20 cellular contexts compared by ENCODE assay signal in the genomic region with DNA sequence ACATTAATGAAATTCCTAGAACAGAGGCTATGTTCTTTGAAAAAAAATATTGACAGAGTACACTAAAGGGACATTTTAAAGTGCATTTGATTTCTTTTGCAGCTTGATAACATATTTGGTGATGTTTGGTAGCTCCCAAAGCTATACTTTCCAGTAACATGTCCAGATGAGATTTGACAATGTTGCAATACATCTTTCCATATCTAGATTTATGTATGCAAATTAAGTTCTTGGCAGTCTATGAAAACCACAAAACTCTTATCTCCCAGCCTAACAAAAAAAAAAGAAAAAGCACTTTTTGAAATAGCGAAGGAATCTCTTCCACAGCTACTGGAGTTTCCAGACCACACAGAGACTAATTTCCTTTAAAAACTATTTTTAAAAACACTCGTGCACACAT.
DNase-seq lines count a peak whose midpoint lies in the region; ATAC-seq, FAIRE-seq and TF ChIP-seq lines count a peak whose summit lies in the region.
"Had no signal": no experiment of that assay in that cellular context is flagged by ENCODE, and none has a peak within 500 bp of the region (broad histone marks: within the 10 kb centered on the region; RNA-seq: fewer than 3 reads in every experiment).

No MANE protein-coding gene starts in this region.

- H3K4me2 ChIP-seq in K562 (ENCODE audit: insufficient read depth, low read length) = no peak overlapping the region; the same call in 1 of the 2 replicates
- H3K4me2 ChIP-seq: GM23338 had no signal

- H3K79me2 ChIP-seq in K562 (ENCODE audit: control insufficient read depth, insufficient read depth, low read length) = no peaks in the 10 kb centered on the region

- H3K9me3 Mint-ChIP-seq in glutamatergic neuron (ENCODE audit: unreplicated experiment) = peaks cover 6% of the 10 kb centered on the region
- peaks cover 0 to 3% (median 0%) of the 10 kb centered on the region in 9 donors for H3K9me3 Mint-ChIP-seq in naive thymus-derived CD8-positive, alpha-beta T cell
- H3K9me3 Mint-ChIP-seq: GM23338 had no signal

- no peaks in the 10 kb centered on the region for H3K36me3 ChIP-seq in K562 (ENCODE audit: control insufficient read depth, insufficient read depth, low read length)
- H3K36me3 ChIP-seq: Peyer's patch had no signal

- intact Hi-C loops in Right ventricle myocardium superior (cut with DNase I) = no loop called here
- intact Hi-C loops in left cardiac atrium (cut with DNase I) = no loop called here
- intact Hi-C loops in K562 (cut with micrococcal nuclease) = no loop called here
- intact Hi-C loops in posterior cingulate gyrus (cut with DNase I) = loop anchor here (5.0 to 10.0 kb wide), 2 partner anchors 49 to 83 kb away; no protein-coding TSS in a partner anchor

- ATAC-seq in Right ventricle myocardium superior (ENCODE audit: poor library complexity) (peak; percentile 22), left cardiac atrium (no peak), K562 (no peak), GM21515 (IDR thresholded peaks at IDR 0.05; ENCODE audit: unreplicated experiment) (no peak)
- no peak for ATAC-seq in naive thymus-derived CD8-positive, alpha-beta T cell
- ATAC-seq: GM23338 had no signal

- H3K4me1 Mint-ChIP-seq in glutamatergic neuron (ENCODE audit: low read depth, unreplicated experiment) = peaks cover 50% of the 10 kb centered on the region
- no peaks in the 10 kb centered on the region for H3K4me1 Mint-ChIP-seq in naive thymus-derived CD8-positive, alpha-beta T cell

- H3K4me1 ChIP-seq in K562 (replicated peaks in 1 of 2; ENCODE audit: control insufficient read depth in 2 of 2, insufficient read depth in 2 of 2, low read length in 2 of 2) = peaks cover 0 to 20% of the 10 kb centered on the region in 2 experiments; a peak in 3 of 5 replicates
- H3K4me1 ChIP-seq: Caco-2, Peyer's patch had no signal

- POLR2A ChIA-PET in K562 (lab: Yijun Ruan, JAX) = interaction anchor here (2.6 kb wide), 1 partner anchor 12 kb away, joined by 16 read pairs; no protein-coding TSS in a partner anchor
- POLR2A ChIA-PET in naive thymus-derived CD8-positive, alpha-beta T cell (lab: Charles Lee) = no interaction called here

- peak overlapping the region; percentile 71 for H3K27ac Mint-ChIP-seq in glutamatergic neuron (ENCODE audit: unreplicated experiment)
- no peak overlapping the region for H3K27ac Mint-ChIP-seq in naive thymus-derived CD8-positive, alpha-beta T cell
- H3K27ac Mint-ChIP-seq: GM23338 had no signal

- CTCF ChIA-PET in K562 (lab: Yijun Ruan, JAX; ENCODE audit: low intra/inter-chr PET ratio) = no interaction called here

- TF ChIP-seq POLR2A in K562 (conservative IDR thresholded peaks at IDR 0.05) = no peak

- TF ChIP-seq CTCF in K562 (IDR thresholded peaks at IDR 0.05 in 2 of 3, conservative IDR thresholded peaks at IDR 0.05 in 1 of 3; ENCODE audit: insufficient read depth in 2 of 3, low read depth in 1 of 3, low read length in 3 of 3) = no peak
- TF ChIP-seq CTCF in glutamatergic neuron (IDR thresholded peaks at IDR 0.05; ENCODE audit: partially characterized antibody, unreplicated experiment) = no peak

- 0% methylated on average over 2 of the region's 2 CpGs for WGBS in K562 (ENCODE audit: insufficient coverage, low coverage, missing lambda C conversion rate)

- H3K27me3 Mint-ChIP-seq in glutamatergic neuron (ENCODE audit: unreplicated experiment) = peaks cover 6% of the 10 kb centered on the region
- peaks cover 0 to 4% (median 0%) of the 10 kb centered on the region in 5 donors for H3K27me3 Mint-ChIP-seq in naive thymus-derived CD8-positive, alpha-beta T cell

- H3K9me1 ChIP-seq in K562 (ENCODE audit: control insufficient read depth, insufficient read depth, low read length) = no peaks in the 10 kb centered on the region

- H2AFZ ChIP-seq in K562 (ENCODE audit: low read depth, low read length) = no peak overlapping the region
- H2AFZ ChIP-seq: GM23338 had no signal

- DNase-seq in Right ventricle myocardium superior (no peak), left cardiac atrium (no peak), K562 (ENCODE audit: extremely low read depth in 1 of 4, low spot score in 3 of 4) (peak in 1 of 4 experiments; percentile 25), glutamatergic neuron (no peak), foreskin melanocyte (no peak), posterior cingulate gyrus (no peak)
- no peak for DNase-seq in naive thymus-derived CD8-positive, alpha-beta T cell
- DNase-seq: AML-193, Caco-2, DND-41, GDM1, MM.1S, NCI-H1930, NCI-H2171 treated with DMSO at 0.1 percent for 48 hours, NCI-H510A, Peyer's patch, SHP77 treated with DMSO at 0.1 percent for 48 hours had no signal

- no peak overlapping the region for H3K27ac ChIP-seq in K562 (ENCODE audit: extremely low read depth, low read depth, low read length)
- H3K27ac ChIP-seq: Peyer's patch had no signal

- no peak overlapping the region for H3K4me3 Mint-ChIP-seq in glutamatergic neuron (ENCODE audit: unreplicated experiment)
- no peak overlapping the region for H3K4me3 Mint-ChIP-seq in naive thymus-derived CD8-positive, alpha-beta T cell
- H3K4me3 Mint-ChIP-seq: GM23338 had no signal

- TF ChIP-seq EP300 in K562 (IDR thresholded peaks at IDR 0.05; ENCODE audit: low read length) = peak; percentile 53

- no peak overlapping the region for H3K4me3 ChIP-seq in K562
- H3K4me3 ChIP-seq: GM23338, Peyer's patch had no signal

- H4K20me1 ChIP-seq in K562 (replicated peaks; ENCODE audit: control insufficient read depth, insufficient read depth, low read length) = no peaks in the 10 kb centered on the region

- in situ Hi-C loops in K562 (cut with MboI) = no loop called here

- TF ChIP-seq RAD21 in K562 (CRISPR knock-in tag; conservative IDR thresholded peaks at IDR 0.05 in 1 of 2, IDR thresholded peaks at IDR 0.05 in 1 of 2) = no peak

- H3K9ac ChIP-seq in K562 (ENCODE audit: insufficient read depth in 1 of 2, low read depth in 2 of 2, low read length in 2 of 2) = no peak overlapping the region

- H3K27me3 ChIP-seq in K562 (ENCODE audit: control insufficient read depth in 2 of 2, insufficient read depth in 2 of 2, low read length in 2 of 2) = no peaks in the 10 kb centered on the region
- H3K27me3 ChIP-seq: Peyer's patch had no signal

- BruUV-seq in K562 (replicated peaks; lab: Mats Ljungman, UMichigan) = no TSS peak

- no peaks in the 10 kb centered on the region for H3K9me3 ChIP-seq in K562 (replicated peaks; ENCODE audit: control insufficient read depth, insufficient read depth, low read depth, low read length)
- H3K9me3 ChIP-seq: Caco-2, Peyer's patch had no signal

- FAIRE-seq in K562 (lab: Jason Lieb, UNC) = no peak
- FAIRE-seq: GM12892 had no signal

- H3K36me3 Mint-ChIP-seq in glutamatergic neuron (ENCODE audit: unreplicated experiment) = no peaks in the 10 kb centered on the region
- H3K36me3 Mint-ChIP-seq in naive thymus-derived CD8-positive, alpha-beta T cell = no peaks in the 10 kb centered on the region

TF ChIP-seq in K562, 482 proteins besides CTCF, POLR2A, EP300 and RAD21 (continues in another document):
- TF ChIP-seq MLLT1 (IDR thresholded peaks at IDR 0.05) (peak in 1 of 2 experiments; percentile 60; a peak in 2 of 4 replicates), TBL1XR1 (IDR thresholded peaks at IDR 0.05; ENCODE audit: low read length in 2 of 2) (0 out of 4 replicates have a peak, but pooled peaks of 1 of the 2 experiments have one; percentile 54), ARID1B (IDR thresholded peaks at IDR 0.05) (peak; percentile 66), ZBTB17 (CRISPR knock-in tag; IDR thresholded peaks at IDR 0.05) (no peak), ZNF589 (CRISPR knock-in tag; IDR thresholded peaks at IDR 0.05; ENCODE audit: low read depth) (no peak), TAF9B (IDR thresholded peaks at IDR 0.05; ENCODE audit: partially characterized antibody) (no peak), NELFE (IDR thresholded peaks at IDR 0.05; ENCODE audit: insufficient read depth, insufficient read length) (no peak), ZNF41 (CRISPR knock-in tag; conservative IDR thresholded peaks at IDR 0.05) (no peak), GABPB2 (CRISPR knock-in tag; conservative IDR thresholded peaks at IDR 0.05) (no peak), ZNF384 (IDR thresholded peaks at IDR 0.05; ENCODE audit: low read depth, low read length) (peak; percentile 95), DLX4 (CRISPR knock-in tag; IDR thresholded peaks at IDR 0.05) (no peak)
- TF ChIP-seq, protein P1, sequence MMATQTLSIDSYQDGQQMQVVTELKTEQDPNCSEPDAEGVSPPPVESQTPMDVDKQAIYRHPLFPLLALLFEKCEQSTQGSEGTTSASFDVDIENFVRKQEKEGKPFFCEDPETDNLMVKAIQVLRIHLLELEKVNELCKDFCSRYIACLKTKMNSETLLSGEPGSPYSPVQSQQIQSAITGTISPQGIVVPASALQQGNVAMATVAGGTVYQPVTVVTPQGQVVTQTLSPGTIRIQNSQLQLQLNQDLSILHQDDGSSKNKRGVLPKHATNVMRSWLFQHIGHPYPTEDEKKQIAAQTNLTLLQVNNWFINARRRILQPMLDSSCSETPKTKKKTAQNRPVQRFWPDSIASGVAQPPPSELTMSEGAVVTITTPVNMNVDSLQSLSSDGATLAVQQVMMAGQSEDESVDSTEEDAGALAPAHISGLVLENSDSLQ (IDR thresholded peaks at IDR 0.05) = peak; percentile 53; the same call in 1 of the 2 replicates
